ENCODE assay signal across 18 cellular contexts in genomic region chr7:155462163-155462735, GRCh38. TPM values are rescaled to one million over a fixed set of nuclear protein-coding genes. Genes with fewer than 3 reads are reported as not detected.
"Had no signal": no experiment of that assay in that cellular context is flagged by ENCODE, and none has a peak within 500 bp of the region (broad histone marks: within the 10 kb centered on the region; RNA-seq: fewer than 3 reads in every experiment).

No MANE protein-coding gene starts in this region.

- H3K4me3 ChIP-seq: psoas muscle had no signal

- H3K27ac Mint-ChIP-seq: activated CD4-positive, alpha-beta T cell treated with anti-CD3 and anti-CD28 coated beads, Interleukin-2, amount 10 ng/mL, durations not matched to agents 7 days and 5 days; activated naive CD8-positive, alpha-beta T cell treated with anti-CD3 and anti-CD28 coated beads, Interleukin-2, amount 50 U/mL, for 24 hours had no signal

- H3K27ac ChIP-seq: psoas muscle had no signal

- H3K4me3 Mint-ChIP-seq: activated CD4-positive, alpha-beta T cell treated with anti-CD3 and anti-CD28 coated beads, Interleukin-2, amount 10 ng/mL, durations not matched to agents 7 days and 5 days; activated naive CD8-positive, alpha-beta T cell treated with anti-CD3 and anti-CD28 coated beads, Interleukin-2, amount 50 U/mL, for 24 hours had no signal

- FAIRE-seq: bronchial epithelial cell, keratinocyte, urothelium cell line had no signal

- DNase-seq: activated CD4-positive, alpha-beta T cell treated with anti-CD3 and anti-CD28 coated beads, Interleukin-2, amount 10 ng/mL, durations not matched to agents 7 days and 5 days; activated CD8-positive, alpha-beta memory T cell treated with anti-CD3 and anti-CD28 coated beads for 24 hours; activated naive CD4-positive, alpha-beta T cell treated with Interleukin-2 at 50 U/mL for 16 hours; activated naive CD8-positive, alpha-beta T cell treated with anti-CD3 and anti-CD28 coated beads, Interleukin-2, amount 50 U/mL, for 24 hours; mammary epithelial cell; naive B cell; occipital lobe; psoas muscle; stimulated activated CD4-positive, alpha-beta T cell treated with anti-CD3 and anti-CD28 coated beads, Interleukin-1b, Interleukin-23, amount 100 ng/mL, for 48 hours; SW 1271 had no signal

- ATAC-seq: activated naive CD8-positive, alpha-beta T cell treated with anti-CD3 and anti-CD28 coated beads, Interleukin-2, amount 50 U/mL, for 24 hours; esophagus mucosa; left lobe of liver; psoas muscle; sciatic nerve had no signal

- H3K9me3 Mint-ChIP-seq: activated CD4-positive, alpha-beta T cell treated with anti-CD3 and anti-CD28 coated beads, Interleukin-2, amount 10 ng/mL, durations not matched to agents 7 days and 5 days; activated naive CD8-positive, alpha-beta T cell treated with anti-CD3 and anti-CD28 coated beads, Interleukin-2, amount 50 U/mL, for 24 hours had no signal

- H3K9me3 ChIP-seq: psoas muscle had no signal

RNA-seq across cellular contexts. Expression of gene EN2, which starts 4.3 kb away (rescaled TPM):
- total RNA-seq: activated CD4-positive, alpha-beta T cell treated with anti-CD3 and anti-CD28 coated beads, Interleukin-2, amount 10 ng/mL, durations not matched to agents 7 days and 5 days; aorta; bronchial epithelial cell; esophagus mucosa; left lobe of liver; mononuclear cell; occipital lobe; sciatic nerve had no signal
- polyA plus RNA-seq: aorta, mammary epithelial cell had no signal
